ENCODE assay signal across 12 cellular contexts in the genomic region with DNA sequence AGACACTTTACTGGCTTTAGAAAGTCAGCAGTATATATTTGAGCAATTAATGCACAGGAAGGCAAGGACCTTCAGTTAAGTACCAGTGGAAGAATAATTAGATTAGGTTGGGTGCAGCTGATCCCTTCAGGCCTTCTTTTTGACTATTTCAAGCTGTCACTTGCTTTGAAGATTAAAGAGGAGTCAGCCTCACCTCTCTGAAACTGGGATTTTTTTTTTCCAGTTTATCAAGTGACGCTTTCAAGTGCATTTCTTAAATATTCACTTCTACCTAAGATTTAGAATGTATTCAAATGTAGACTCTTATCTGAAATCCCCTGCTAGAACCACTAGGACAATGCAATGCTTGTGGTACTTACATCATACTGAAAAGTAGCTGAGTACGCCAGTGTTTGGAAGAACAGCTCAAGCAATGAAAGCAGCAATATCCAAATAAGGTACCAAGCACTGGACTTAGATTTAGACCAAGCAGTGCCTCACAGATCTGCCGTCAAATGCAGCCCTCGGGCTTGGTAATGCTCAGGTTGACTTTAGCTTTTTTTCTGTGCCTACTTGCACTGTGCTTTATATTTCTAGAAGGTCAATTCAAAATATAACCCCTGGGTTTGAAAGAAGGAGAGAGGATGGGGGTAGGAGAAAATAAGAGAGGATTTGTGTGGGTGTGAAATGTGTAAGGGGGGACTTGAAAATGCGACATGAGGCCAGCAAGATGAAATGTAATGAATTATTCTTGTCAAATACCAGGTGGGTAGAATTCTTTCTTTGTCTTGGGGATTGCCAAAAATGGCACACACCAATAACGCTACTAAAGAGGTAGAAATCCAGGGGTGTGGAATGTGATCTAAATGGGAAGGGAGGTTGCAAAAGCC. TPM values are rescaled to one million over a fixed set of nuclear protein-coding genes. Genes with fewer than 3 reads are reported as not detected.
DNase-seq lines count a peak whose midpoint lies in the region; ATAC-seq, FAIRE-seq and TF ChIP-seq lines count a peak whose summit lies in the region.
"Had no signal": no experiment of that assay in that cellular context is flagged by ENCODE, and none has a peak within 500 bp of the region (broad histone marks: within the 10 kb centered on the region; RNA-seq: fewer than 3 reads in every experiment).

No MANE protein-coding gene starts in this region.

- H3K4me2 ChIP-seq in H1 (ENCODE audit: insufficient read depth in 1 of 2, low read depth in 2 of 2, low read length in 2 of 2) (peak overlapping the region in 1 of 2 experiments; percentile 5; a peak in 1 of 4 replicates), neural progenitor cell (peak overlapping the region; percentile 10)

- H2AFZ ChIP-seq in H1 (ENCODE audit: low read length) (peak overlapping the region; percentile 60), neural progenitor cell (replicated peaks) (no peak overlapping the region)

- 75 to 100% methylated on average over 1 to 6 of the region's 6 CpGs for WGBS in H1 (ENCODE audit: extremely low coverage in 1 of 2, insufficient coverage in 1 of 2, insufficient read length in 1 of 2, insufficient replicate concordance in 2 of 2, low coverage in 1 of 2, low lambda C conversion rate in 2 of 2, missing lambda C conversion rate in 1 of 2), 2 experiments

- TF ChIP-seq CTCF in H1 (IDR thresholded peaks at IDR 0.05; ENCODE audit: control extremely low read depth in 1 of 3, insufficient read depth in 1 of 3, low read depth in 1 of 3, low read length in 3 of 3) = no peak
- no peak for TF ChIP-seq CTCF in neural progenitor cell (IDR thresholded peaks at IDR 0.05)
- TF ChIP-seq CTCF in GM13976 (IDR thresholded peaks at IDR 0.05; ENCODE audit: borderline replicate concordance, control extremely low read depth, extremely low read depth, insufficient read depth, missing control alignments) = no peak
- TF ChIP-seq CTCF in CD4-positive, alpha-beta T cell (IDR thresholded peaks at IDR 0.05) = no peak

- no peak overlapping the region for H4K8ac ChIP-seq in H1 (ENCODE audit: extremely low read depth, insufficient read depth, low read length)

- no peak overlapping the region for H2BK20ac ChIP-seq in H1 (ENCODE audit: low read length)

- POLR2A ChIA-PET in H1 (lab: Charles Lee; ENCODE audit: partially characterized antibody) = interaction anchor here (0.6 to 1.4 kb wide), 7 partner anchors 10 to 247 kb away, joined by 3 to 4 read pairs (median 4); no protein-coding TSS in a partner anchor
- POLR2A ChIA-PET in CD4-positive, alpha-beta T cell (lab: Charles Lee) = no interaction called here

- H3K36me3 ChIP-seq in H1 (ENCODE audit: control insufficient read depth in 2 of 4, insufficient read depth in 4 of 4, low read length in 3 of 4) (no peaks in the 10 kb centered on the region; a peak in 1 of 8 replicates), neural progenitor cell (no peaks in the 10 kb centered on the region)

- CTCF ChIA-PET in H1 (lab: Charles Lee; ENCODE audit: partially characterized antibody) = interaction anchor here (0.8 to 1.1 kb wide), 3 partner anchors 9 to 222 kb away, joined by 3 read pairs; no protein-coding TSS in a partner anchor
- CTCF ChIA-PET in CD4-positive, alpha-beta T cell (lab: Charles Lee) = no interaction called here

- no peak for TF ChIP-seq RAD21 in H1 (IDR thresholded peaks at IDR 0.05 in 1 of 2, conservative IDR thresholded peaks at IDR 0.05 in 1 of 2; ENCODE audit: low read depth in 2 of 2, low read length in 2 of 2)

- peaks cover 5% of the 10 kb centered on the region for H3K9me3 Mint-ChIP-seq in neural progenitor cell
- no peaks in the 10 kb centered on the region for H3K9me3 Mint-ChIP-seq in CD4-positive, alpha-beta T cell
- H3K9me3 Mint-ChIP-seq: activated naive CD4-positive, alpha-beta T cell treated with anti-CD3 and anti-CD28 coated beads, Interleukin-2, amount 10 ng/mL, durations not matched to agents 7 days and 5 days had no signal

- H3K9ac ChIP-seq in H1 (replicated peaks in 1 of 4; ENCODE audit: extremely low read depth in 1 of 4, low read depth in 3 of 4, low read length in 3 of 4) = peak overlapping the region in 1 of 4 experiments; percentile 16; a peak in 1 of 7 replicates
- no peak overlapping the region for H3K9ac ChIP-seq in neural progenitor cell

- H3K9me3 ChIP-seq in H1 (ENCODE audit: insufficient read depth in 2 of 2, low read depth in 1 of 2, low read length in 1 of 2) = peaks cover 4 to 9% of the 10 kb centered on the region in 2 experiments; a peak in 2 of 4 replicates
- no peaks in the 10 kb centered on the region for H3K9me3 ChIP-seq in neural progenitor cell (ENCODE audit: low read depth)
- no peaks in the 10 kb centered on the region for H3K9me3 ChIP-seq in CD4-positive, alpha-beta T cell (ENCODE audit: control insufficient read depth, low read length)

- H3K27me3 Mint-ChIP-seq in neural progenitor cell (ENCODE audit: insufficient read depth, low read depth) = peaks cover 5% of the 10 kb centered on the region
- peaks cover 28% of the 10 kb centered on the region for H3K27me3 Mint-ChIP-seq in CD4-positive, alpha-beta T cell

- H3K27ac ChIP-seq in H1 (ENCODE audit: low read depth, low read length) (no peak overlapping the region), neural progenitor cell (no peak overlapping the region)
- no peak overlapping the region for H3K27ac ChIP-seq in CD4-positive, alpha-beta T cell (ENCODE audit: low read depth, low read length)

- H2AK5ac ChIP-seq in H1 (ENCODE audit: low read depth, low read length) = no peak overlapping the region

- peaks cover 23% of the 10 kb centered on the region for H3F3A ChIP-seq in neural progenitor cell (ENCODE audit: low read depth)

- intact Hi-C loops in CD4-positive, alpha-beta T cell (cut with DNase I, micrococcal nuclease) = loop anchor here in 1 of 2 experiments (5.0 kb wide), 1 partner anchor 37 kb away; no protein-coding TSS in a partner anchor

- no peak for TF ChIP-seq EP300 in H1 (IDR thresholded peaks at IDR 0.05; ENCODE audit: borderline replicate concordance in 1 of 2, low read depth in 2 of 2, low read length in 2 of 2)

- H3K79me1 ChIP-seq in H1 (ENCODE audit: low read depth, low read length) = no peaks in the 10 kb centered on the region

- no peak for FAIRE-seq in H1 (lab: Jason Lieb, UNC)

- ATAC-seq in CD4-positive, alpha-beta T cell (ENCODE audit: poor library complexity) = no peak
- no peak for ATAC-seq in HG03565 (IDR thresholded peaks at IDR 0.05; ENCODE audit: unreplicated experiment)

- peaks cover 7% of the 10 kb centered on the region for H3K23me2 ChIP-seq in H1 (ENCODE audit: low read depth, low read length)

- H2BK15ac ChIP-seq in H1 (ENCODE audit: low read length) = no peak overlapping the region

- H4K20me1 ChIP-seq in H1 (replicated peaks in 1 of 2; ENCODE audit: control insufficient read depth in 1 of 2, insufficient read depth in 2 of 2, low read length in 2 of 2) (peaks cover 2 to 3% of the 10 kb centered on the region in 2 experiments), neural progenitor cell (ENCODE audit: low read depth) (peaks cover 9% of the 10 kb centered on the region)

- no peak for TF ChIP-seq POLR2A in H1 (IDR thresholded peaks at IDR 0.05; ENCODE audit: control extremely low read depth in 1 of 2, low read depth in 2 of 2, low read length in 2 of 2)

- DNase-seq in EH (ENCODE audit: low read depth) = peak; percentile 44
- DNase-seq in NCI-H82 (lab: John Stamatoyannopoulos, UW) = peak; percentile 89
- DNase-seq in H1 (ENCODE audit: low read depth in 1 of 2, low spot score in 2 of 2) = no peak
- DNase-seq in neural progenitor cell (ENCODE audit: low spot score) = no peak
- DNase-seq in GM13976 (ENCODE audit: low spot score) = no peak
- DNase-seq in activated CD4-positive, alpha-beta T cell treated with anti-CD3 and anti-CD28 coated beads, Interleukin-2, amount 50 U/mL, for 4 hours = no peak
- DNase-seq in CD4-positive, alpha-beta T cell = no peak
- DNase-seq: activated CD4-positive, alpha-beta T cell treated with anti-CD3 and anti-CD28 coated beads, Interleukin-2, amount 50 U/mL, for 1 hour; activated naive CD4-positive, alpha-beta T cell treated with anti-CD3 and anti-CD28 coated beads, Interleukin-2, amount 10 ng/mL, durations not matched to agents 7 days and 5 days; midbrain; NCI-H2081 treated with DMSO at 0.1 percent for 48 hours had no signal

- peak overlapping the region; percentile 76 for H3K27ac Mint-ChIP-seq in neural progenitor cell
- no peak overlapping the region for H3K27ac Mint-ChIP-seq in CD4-positive, alpha-beta T cell
- H3K27ac Mint-ChIP-seq: activated naive CD4-positive, alpha-beta T cell treated with anti-CD3 and anti-CD28 coated beads, Interleukin-2, amount 10 ng/mL, durations not matched to agents 7 days and 5 days had no signal

- no peak overlapping the region for H4K5ac ChIP-seq in H1 (ENCODE audit: insufficient read length, low read depth, low read length)

- in situ Hi-C loops in GM13976 (cut with MboI; ENCODE audit: low sequenced_read_pairs, unreplicated experiment) = loop anchor here (25.0 kb wide), 1 partner anchor 667 kb away; no protein-coding TSS in a partner anchor

- peaks cover 3 to 9% of the 10 kb centered on the region in 2 experiments; a peak in 3 of 4 replicates for H3K79me2 ChIP-seq in H1 (ENCODE audit: control insufficient read depth in 1 of 2, insufficient read depth in 2 of 2, low read length in 2 of 2)
- peaks cover 17% of the 10 kb centered on the region for H3K79me2 ChIP-seq in neural progenitor cell (ENCODE audit: low read depth)

- H3K56ac ChIP-seq in H1 (replicated peaks; ENCODE audit: insufficient read length, low read depth, low read length) = no peak overlapping the region

- no peak overlapping the region for H3K23ac ChIP-seq in H1 (ENCODE audit: insufficient read length)

- H2BK5ac ChIP-seq in H1 (ENCODE audit: low read depth, low read length) = no peak overlapping the region; the same call in 1 of the 2 replicates

- H3K36me3 Mint-ChIP-seq in neural progenitor cell = peaks cover 3% of the 10 kb centered on the region
- H3K36me3 Mint-ChIP-seq in CD4-positive, alpha-beta T cell (ENCODE audit: low read depth) = no peaks in the 10 kb centered on the region
- H3K36me3 Mint-ChIP-seq: activated naive CD4-positive, alpha-beta T cell treated with anti-CD3 and anti-CD28 coated beads, Interleukin-2, amount 10 ng/mL, durations not matched to agents 7 days and 5 days had no signal

- H3K4me3 ChIP-seq in H1 (ENCODE audit: extremely low read depth in 1 of 4, insufficient read depth in 2 of 4, low read depth in 3 of 4, low read length in 4 of 4) = no peak overlapping the region; a peak in 1 of 8 replicates
- no peak overlapping the region for H3K4me3 ChIP-seq in neural progenitor cell

- H3K18ac ChIP-seq in H1 (ENCODE audit: extremely low read depth, low read length) = no peak overlapping the region; the same call in 1 of the 2 replicates

- H2BK120ac ChIP-seq in H1 (replicated peaks; ENCODE audit: low read depth, low read length) = no peak overlapping the region

- H3K27me3 ChIP-seq in H1 (replicated peaks in 1 of 4; ENCODE audit: control insufficient read depth in 3 of 4, extremely low read depth in 1 of 4, insufficient read depth in 3 of 4, low read length in 3 of 4) (no peaks in the 10 kb centered on the region), neural progenitor cell (no peaks in the 10 kb centered on the region)
- H3K27me3 ChIP-seq in CD4-positive, alpha-beta T cell (ENCODE audit: control insufficient read depth, insufficient read depth, low read length) = peaks cover 25% of the 10 kb centered on the region

- no peak overlapping the region for H3K4me3 Mint-ChIP-seq in neural progenitor cell
- no peak overlapping the region for H3K4me3 Mint-ChIP-seq in CD4-positive, alpha-beta T cell
- H3K4me3 Mint-ChIP-seq: activated naive CD4-positive, alpha-beta T cell treated with anti-CD3 and anti-CD28 coated beads, Interleukin-2, amount 10 ng/mL, durations not matched to agents 7 days and 5 days had no signal

- H4K91ac ChIP-seq in H1 (replicated peaks; ENCODE audit: insufficient read length, low read length) = peak overlapping the region; percentile 25

- no peak overlapping the region for H3K14ac ChIP-seq in H1 (ENCODE audit: insufficient read length)

- no peak overlapping the region for H3K4ac ChIP-seq in H1 (replicated peaks; ENCODE audit: insufficient read length, low read depth, low read length)

- peaks cover 3 to 5% (median 5%) of the 10 kb centered on the region in 4 experiments; a peak in 5 of 7 replicates for H3K4me1 ChIP-seq in H1 (replicated peaks in 1 of 4; ENCODE audit: control insufficient read depth in 3 of 4, insufficient read depth in 4 of 4, low read length in 3 of 4)
- peaks cover 30% of the 10 kb centered on the region for H3K4me1 ChIP-seq in neural progenitor cell

- H3K4me1 Mint-ChIP-seq in neural progenitor cell = peaks cover 34% of the 10 kb centered on the region
- peaks cover 16% of the 10 kb centered on the region for H3K4me1 Mint-ChIP-seq in CD4-positive, alpha-beta T cell (ENCODE audit: low read depth)

- H2BK12ac ChIP-seq in H1 (ENCODE audit: low read depth, low read length) = no peak overlapping the region

RNA-seq across cellular contexts. Expression of a gene that starts 3.7 kb away (rescaled TPM):
- 120 and 142 TPM in 2 replicates for total RNA-seq in H1 (2021; fragmentation: NEBNext Ultra II Directional; extraction: Animal tissue kit (Norgen Biotek cat#: 25700))
- polyA plus RNA-seq in H1 (2011; rRNA removed) = 51.4 and 53.3 TPM in 2 replicates
- polyA plus RNA-seq in H1 (2011; cell fraction: cytosol; rRNA removed) = 75.3 TPM
- 41.7 TPM for polyA plus RNA-seq in H1 (2011; cell fraction: nucleus; rRNA removed)
- 47.9 to 84.9 TPM (median 59.8 TPM) in 4 replicates for polyA plus RNA-seq in H1 (2012, experiment 1 of 2)
- 4.3 TPM for polyA plus RNA-seq in H1 (2012, experiment 2 of 2)
- polyA plus RNA-seq in H1 (2013, experiment 1 of 2) = 139 TPM
- polyA plus RNA-seq in H1 (2013, experiment 2 of 2) = 149 TPM
- 56.7 and 112 TPM in 2 replicates for polyA minus RNA-seq in H1 (2011; rRNA and poly(A)+ RNA removed)
- 53.7 TPM for polyA minus RNA-seq in H1 (2011; cell fraction: cytosol; rRNA and poly(A)+ RNA removed)
- 58.4 TPM for polyA minus RNA-seq in H1 (2011; cell fraction: nucleus; rRNA and poly(A)+ RNA removed)
- 114 and 166 TPM in 2 replicates for total RNA-seq in neural progenitor cell (ENCODE audit: low replicate concordance)
- total RNA-seq in CD4-positive, alpha-beta T cell = under 1 TPM; 0.44 to 0.61 TPM

Comparison
In these comparisons a context has a peak if more than half of its experiments do, and no peak if none do; other contexts are left out.
1. DNase-seq: peak in EH (single experiment) and NCI-H82 (single experiment); none in H1 (0 of 2), neural progenitor cell (single experiment), GM13976 (single experiment), activated CD4-positive, alpha-beta T cell treated with anti-CD3 and anti-CD28 coated beads, Interleukin-2, amount 50 U/mL, for 4 hours (0 of 2) and CD4-positive, alpha-beta T cell (0 of 10).
2. RNA of a gene that starts 3.7 kb away (total RNA-seq): 114 to 166 TPM in neural progenitor cell and 120 to 142 TPM in H1; 0.44 to 0.61 TPM in CD4-positive, alpha-beta T cell; every median in the first group is over 10 times any median in the second.